13 cellular contexts compared by ENCODE assay signal in the genomic region with DNA sequence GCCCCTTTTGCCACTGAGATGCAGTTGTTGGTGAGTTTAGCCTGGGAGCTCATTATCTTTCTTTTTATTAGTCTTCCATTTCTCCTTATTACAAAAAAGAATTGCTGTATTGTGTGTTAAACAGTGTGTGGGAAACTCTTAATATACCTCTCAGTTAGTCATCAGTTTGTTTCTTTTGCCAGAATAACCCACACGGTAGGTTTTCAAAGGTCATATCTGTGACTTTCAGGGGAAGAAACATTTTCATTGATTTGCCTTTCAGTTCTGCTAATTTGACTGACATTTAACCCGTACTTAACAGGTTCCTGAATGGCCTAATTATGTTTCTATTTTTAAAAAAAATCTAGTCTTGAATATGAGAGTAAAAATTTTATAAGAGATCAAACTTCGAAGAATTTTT.
DNase-seq lines count a peak whose midpoint lies in the region; ATAC-seq and TF ChIP-seq lines count a peak whose summit lies in the region.
"Had no signal": no experiment of that assay in that cellular context is flagged by ENCODE, and none has a peak within 500 bp of the region (broad histone marks: within the 10 kb centered on the region; RNA-seq: fewer than 3 reads in every experiment).

No MANE protein-coding gene starts in this region.

- H3K4me3 Mint-ChIP-seq in GM23338 = no peak overlapping the region
- no peak overlapping the region for H3K4me3 Mint-ChIP-seq in Caco-2 (ENCODE audit: unreplicated experiment)
- H3K4me3 Mint-ChIP-seq: activated T-helper 1 cell treated with anti-CD3 and anti-CD28 coated beads, Interleukin-12 subunit alpha, Interleukin-12 subunit beta, Interleukin-2, Interleukin-4 antibody, amounts not matched to agents 30 ng/mL and 10 ng/mL and 1 ng/mL, durations not matched to agents 14 hours and 24 hours and 36 hours had no signal

- H3K36me3 Mint-ChIP-seq in GM23338 (ENCODE audit: low read depth) = no peaks in the 10 kb centered on the region
- H3K36me3 Mint-ChIP-seq in Caco-2 (ENCODE audit: insufficient read depth, unreplicated experiment) = no peaks in the 10 kb centered on the region

- no peak overlapping the region for H3K4me2 ChIP-seq in GM23338

- no peak overlapping the region for H2AFZ ChIP-seq in GM23338

- 83% methylated on average over 1 of the region's 3 CpGs; no CpG with 5 or more reads in 1 of the 2 experiments for WGBS in mesodermal cell (ENCODE audit: insufficient coverage in 2 of 2), 2 experiments

- intact Hi-C loops in Caco-2 (cut with micrococcal nuclease; ENCODE audit: unreplicated experiment) = no loop called here

- POLR2A ChIA-PET in Caco-2 (lab: Charles Lee) = no interaction called here

- H3K27ac Mint-ChIP-seq in GM23338 (0 out of 2 replicates have a peak overlapping the region, but pooled peaks have one; percentile 21), Caco-2 (ENCODE audit: unreplicated experiment) (no peak overlapping the region)
- H3K27ac Mint-ChIP-seq: activated T-helper 1 cell treated with anti-CD3 and anti-CD28 coated beads, Interleukin-12 subunit alpha, Interleukin-12 subunit beta, Interleukin-2, Interleukin-4 antibody, amounts not matched to agents 30 ng/mL and 10 ng/mL and 1 ng/mL, durations not matched to agents 14 hours and 24 hours and 36 hours had no signal

- H3K4me3 ChIP-seq in GM23338 = no peak overlapping the region
- H3K4me3 ChIP-seq in mesodermal cell (ENCODE audit: extremely low read depth, insufficient read depth, low read length, poor library complexity, severe bottlenecking) = no peak overlapping the region
- no peak overlapping the region for H3K4me3 ChIP-seq in Caco-2 (ENCODE audit: low read depth, low read length)
- H3K4me3 ChIP-seq: esophagus squamous epithelium, HAP-1, vagina had no signal

- no TSS peak for BruUV-seq in Caco-2 (replicated peaks; lab: Mats Ljungman, UMichigan)

- H3K4me1 Mint-ChIP-seq in GM23338 (peaks cover 58% of the 10 kb centered on the region), Caco-2 (ENCODE audit: low read depth, unreplicated experiment) (peaks cover 4% of the 10 kb centered on the region)

- no peaks in the 10 kb centered on the region for H3F3A ChIP-seq in GM23338 (replicated peaks; ENCODE audit: low read depth)

- H3K9me2 ChIP-seq in GM23338 (ENCODE audit: insufficient read depth) = no peaks in the 10 kb centered on the region

- ATAC-seq in GM18520 (IDR thresholded peaks at IDR 0.05; ENCODE audit: unreplicated experiment) (peak; percentile 92), GM23338 (no peak)

- H3K9me3 Mint-ChIP-seq in GM23338 (no peaks in the 10 kb centered on the region), Caco-2 (ENCODE audit: unreplicated experiment) (no peaks in the 10 kb centered on the region)
- H3K9me3 Mint-ChIP-seq: activated T-helper 1 cell treated with anti-CD3 and anti-CD28 coated beads, Interleukin-12 subunit alpha, Interleukin-12 subunit beta, Interleukin-2, Interleukin-4 antibody, amounts not matched to agents 30 ng/mL and 10 ng/mL and 1 ng/mL, durations not matched to agents 14 hours and 24 hours and 36 hours had no signal

- H3K79me2 ChIP-seq in GM23338 (replicated peaks; ENCODE audit: insufficient read depth) = no peaks in the 10 kb centered on the region

- H3K27ac ChIP-seq in GM23338 (ENCODE audit: low read depth) (no peak overlapping the region), mesodermal cell (ENCODE audit: low read depth, low read length, severe bottlenecking) (peak overlapping the region; percentile 54)
- H3K27ac ChIP-seq: esophagus squamous epithelium, vagina had no signal

- DNase-seq in GM23338 (ENCODE audit: low spot score) = no peak
- peak; percentile 79 for DNase-seq in M059J (ENCODE audit: low read depth)
- DNase-seq in cortex of kidney (lab: John Stamatoyannopoulos, UW) = no peak
- no peak for DNase-seq in HPDE6-E6E7 (ENCODE audit: extremely low spot score)
- DNase-seq in Caco-2 = no peak
- DNase-seq in effector CD4-positive, alpha-beta T cell = no peak
- DNase-seq: esophagus squamous epithelium, NCI-H1694 treated with DMSO at 0.1 percent for 48 hours had no signal

- H3K36me3 ChIP-seq in GM23338 (ENCODE audit: insufficient read depth) (no peaks in the 10 kb centered on the region), mesodermal cell (ENCODE audit: control insufficient read depth, insufficient read depth, low read length) (no peaks in the 10 kb centered on the region), Caco-2 (ENCODE audit: control insufficient read depth, insufficient read depth, low read length) (no peaks in the 10 kb centered on the region)
- H3K36me3 ChIP-seq: esophagus squamous epithelium, HAP-1, vagina had no signal

- H3K4me1 ChIP-seq in GM23338 (ENCODE audit: insufficient read depth) = peaks cover 62% of the 10 kb centered on the region
- peaks cover 22% of the 10 kb centered on the region for H3K4me1 ChIP-seq in mesodermal cell (ENCODE audit: control insufficient read depth, insufficient read depth, low read length, poor library complexity, severe bottlenecking)
- peaks cover 19% of the 10 kb centered on the region for H3K4me1 ChIP-seq in Caco-2
- H3K4me1 ChIP-seq: esophagus squamous epithelium, HAP-1, vagina had no signal

- H3K27me3 ChIP-seq in GM23338 (ENCODE audit: insufficient read depth) (no peaks in the 10 kb centered on the region), Caco-2 (replicated peaks; ENCODE audit: control insufficient read depth, insufficient read depth, low read length) (no peaks in the 10 kb centered on the region; the same call in 1 of the 2 replicates)
- H3K27me3 ChIP-seq: esophagus squamous epithelium, vagina had no signal

- TF ChIP-seq CTCF in GM23338 (conservative IDR thresholded peaks at IDR 0.05; ENCODE audit: low read depth in 2 of 2) (no peak), Caco-2 (IDR thresholded peaks at IDR 0.05; ENCODE audit: insufficient read depth in 1 of 2, low read depth in 1 of 2, low read length in 1 of 2, severe bottlenecking in 1 of 2, unreplicated experiment in 1 of 2) (no peak)

- CTCF ChIA-PET in Caco-2 (lab: Charles Lee) = no interaction called here

- H3K9me3 ChIP-seq in mesodermal cell (ENCODE audit: control insufficient read depth, low read length) (no peaks in the 10 kb centered on the region), Caco-2 (no peaks in the 10 kb centered on the region)
- H3K9me3 ChIP-seq: esophagus squamous epithelium, HAP-1, vagina had no signal

- peaks cover 4% of the 10 kb centered on the region for H3K27me3 Mint-ChIP-seq in GM23338 (ENCODE audit: insufficient read depth, low read depth, poor library complexity)
- H3K27me3 Mint-ChIP-seq in Caco-2 (ENCODE audit: insufficient read depth, unreplicated experiment) = no peaks in the 10 kb centered on the region

- H4K20me1 ChIP-seq in GM23338 (replicated peaks; ENCODE audit: insufficient read depth) = no peaks in the 10 kb centered on the region

TF ChIP-seq in GM23338, 12 proteins besides CTCF, POLR2A, EP300 and RAD21 (continues in another document):
- no peak for TF ChIP-seq ZNF331 (CRISPR knock-in tag; IDR thresholded peaks at IDR 0.05; ENCODE audit: low read depth)
- no peak for TF ChIP-seq EZH2phosphoT487 (IDR thresholded peaks at IDR 0.05; ENCODE audit: unreplicated experiment)
- no peak for TF ChIP-seq EZH2 (IDR thresholded peaks at IDR 0.05; ENCODE audit: low read depth, unreplicated experiment)
- TF ChIP-seq CREB1 (CRISPR knock-in tag; IDR thresholded peaks at IDR 0.05; ENCODE audit: low read depth) = no peak
- TF ChIP-seq JUNB (IDR thresholded peaks at IDR 0.05; ENCODE audit: unreplicated experiment) = no peak
- TF ChIP-seq ZNF114 (CRISPR knock-in tag; IDR thresholded peaks at IDR 0.05) = no peak
- TF ChIP-seq POLR2AphosphoS5 (IDR thresholded peaks at IDR 0.05; ENCODE audit: low read depth) = no peak
- TF ChIP-seq, protein P1, sequence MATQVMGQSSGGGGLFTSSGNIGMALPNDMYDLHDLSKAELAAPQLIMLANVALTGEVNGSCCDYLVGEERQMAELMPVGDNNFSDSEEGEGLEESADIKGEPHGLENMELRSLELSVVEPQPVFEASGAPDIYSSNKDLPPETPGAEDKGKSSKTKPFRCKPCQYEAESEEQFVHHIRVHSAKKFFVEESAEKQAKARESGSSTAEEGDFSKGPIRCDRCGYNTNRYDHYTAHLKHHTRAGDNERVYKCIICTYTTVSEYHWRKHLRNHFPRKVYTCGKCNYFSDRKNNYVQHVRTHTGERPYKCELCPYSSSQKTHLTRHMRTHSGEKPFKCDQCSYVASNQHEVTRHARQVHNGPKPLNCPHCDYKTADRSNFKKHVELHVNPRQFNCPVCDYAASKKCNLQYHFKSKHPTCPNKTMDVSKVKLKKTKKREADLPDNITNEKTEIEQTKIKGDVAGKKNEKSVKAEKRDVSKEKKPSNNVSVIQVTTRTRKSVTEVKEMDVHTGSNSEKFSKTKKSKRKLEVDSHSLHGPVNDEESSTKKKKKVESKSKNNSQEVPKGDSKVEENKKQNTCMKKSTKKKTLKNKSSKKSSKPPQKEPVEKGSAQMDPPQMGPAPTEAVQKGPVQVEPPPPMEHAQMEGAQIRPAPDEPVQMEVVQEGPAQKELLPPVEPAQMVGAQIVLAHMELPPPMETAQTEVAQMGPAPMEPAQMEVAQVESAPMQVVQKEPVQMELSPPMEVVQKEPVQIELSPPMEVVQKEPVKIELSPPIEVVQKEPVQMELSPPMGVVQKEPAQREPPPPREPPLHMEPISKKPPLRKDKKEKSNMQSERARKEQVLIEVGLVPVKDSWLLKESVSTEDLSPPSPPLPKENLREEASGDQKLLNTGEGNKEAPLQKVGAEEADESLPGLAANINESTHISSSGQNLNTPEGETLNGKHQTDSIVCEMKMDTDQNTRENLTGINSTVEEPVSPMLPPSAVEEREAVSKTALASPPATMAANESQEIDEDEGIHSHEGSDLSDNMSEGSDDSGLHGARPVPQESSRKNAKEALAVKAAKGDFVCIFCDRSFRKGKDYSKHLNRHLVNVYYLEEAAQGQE (IDR thresholded peaks at IDR 0.05; ENCODE audit: unreplicated experiment) = no peak
- TF ChIP-seq NANOG (IDR thresholded peaks at IDR 0.05; ENCODE audit: borderline replicate concordance) = no peak
